19 cellular contexts compared by ENCODE assay signal in the genomic region with DNA sequence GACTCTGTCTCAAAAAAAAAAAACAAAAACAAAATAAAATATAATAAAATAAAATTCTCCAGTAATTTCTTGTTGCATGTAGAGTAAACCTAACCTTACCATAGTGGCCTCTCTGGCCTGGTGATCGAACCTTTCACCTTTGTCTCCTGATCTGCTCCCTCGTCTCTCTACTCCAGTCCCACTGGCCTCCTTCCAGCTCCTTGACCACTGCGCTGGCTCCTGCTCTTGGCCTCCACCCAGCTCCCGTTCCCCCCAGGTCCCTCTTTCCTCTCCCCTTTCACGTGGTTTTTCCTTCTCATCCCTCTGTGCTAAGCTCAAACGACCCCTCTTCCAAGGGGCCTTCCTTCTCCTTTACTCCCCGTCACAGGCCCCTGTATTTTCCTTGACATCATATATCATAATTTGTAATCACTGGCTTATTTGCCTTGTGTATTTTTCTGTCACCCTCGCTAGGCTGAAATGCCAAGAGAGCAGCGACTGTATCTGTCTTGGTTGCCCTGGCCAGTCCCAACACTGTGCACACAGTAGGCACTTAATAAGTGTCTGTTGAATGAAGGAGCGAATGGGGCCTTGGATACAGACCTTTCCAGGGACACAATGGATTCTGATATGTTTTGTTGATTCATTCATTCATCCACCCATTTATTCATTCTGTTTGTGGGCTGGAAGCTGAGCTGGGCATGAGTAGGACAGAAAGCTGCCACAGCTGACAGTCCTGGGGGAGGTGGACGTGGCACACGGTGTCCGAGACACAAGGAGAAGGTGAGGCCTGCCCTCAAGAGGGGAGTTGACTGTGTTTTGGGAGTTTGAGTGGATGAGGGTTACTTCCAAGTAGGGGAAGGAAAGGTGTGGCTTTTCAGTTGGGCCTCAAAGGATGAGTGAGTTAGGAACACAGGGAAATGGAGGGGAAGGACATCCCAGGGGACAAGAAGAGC. TPM values are rescaled to one million over a fixed set of nuclear protein-coding genes. Genes with fewer than 3 reads are reported as not detected.
DNase-seq lines count a peak whose midpoint lies in the region; ATAC-seq, FAIRE-seq and TF ChIP-seq lines count a peak whose summit lies in the region.
"Had no signal": no experiment of that assay in that cellular context is flagged by ENCODE, and none has a peak within 500 bp of the region (broad histone marks: within the 10 kb centered on the region; RNA-seq: fewer than 3 reads in every experiment).

No MANE protein-coding gene starts in this region.

- intact Hi-C loops in right cardiac atrium (cut with DNase I): no loop called here
- intact Hi-C loops in left cardiac atrium (cut with DNase I): no loop called here
- intact Hi-C loops in K562 (cut with micrococcal nuclease): no loop called here
- intact Hi-C loops in gastrocnemius medialis (cut with DNase I; ENCODE audit: low total_unique reads): no loop called here

- no peaks in the 10 kb centered on the region for H3K9me3 ChIP-seq in right cardiac atrium (ENCODE audit: control insufficient read depth, low read length)
- no peaks in the 10 kb centered on the region; the same call in none of the 2 replicates for H3K9me3 ChIP-seq in K562 (replicated peaks; ENCODE audit: control insufficient read depth, insufficient read depth, low read depth, low read length)
- H3K9me3 ChIP-seq in gastrocnemius medialis: no peaks in the 10 kb centered on the region

- H3K79me2 ChIP-seq in K562 (ENCODE audit: control insufficient read depth, insufficient read depth, low read length): no peaks in the 10 kb centered on the region

- H3K36me3 ChIP-seq in K562 (ENCODE audit: control insufficient read depth, insufficient read depth, low read length): no peaks in the 10 kb centered on the region
- H3K36me3 ChIP-seq in gastrocnemius medialis: no peaks in the 10 kb centered on the region

- H3K27me3 ChIP-seq in right cardiac atrium (ENCODE audit: control insufficient read depth, insufficient read depth) (no peaks in the 10 kb centered on the region), K562 (ENCODE audit: control insufficient read depth in 2 of 2, insufficient read depth in 2 of 2, low read length in 2 of 2) (peaks cover 0 to 13% of the 10 kb centered on the region in 2 experiments; a peak in 1 of 5 replicates), gastrocnemius medialis (no peaks in the 10 kb centered on the region)

- TF ChIP-seq POLR2A in K562 (conservative IDR thresholded peaks at IDR 0.05) (no peak), gastrocnemius medialis (IDR thresholded peaks at IDR 0.05) (no peak)

- no peak overlapping the region for H3K4me3 ChIP-seq in right cardiac atrium (ENCODE audit: low read length)
- no peak overlapping the region for H3K4me3 ChIP-seq in K562
- no peak overlapping the region for H3K4me3 ChIP-seq in gastrocnemius medialis

- H3K27ac ChIP-seq in right cardiac atrium (ENCODE audit: low read length) (no peak overlapping the region), K562 (ENCODE audit: extremely low read depth, low read depth, low read length) (no peak overlapping the region), gastrocnemius medialis (peak overlapping the region; percentile 98 to 100 (median 99))

- CTCF ChIA-PET in K562 (lab: Yijun Ruan, JAX; ENCODE audit: low intra/inter-chr PET ratio): no interaction called here

- H3K9ac ChIP-seq in K562 (ENCODE audit: insufficient read depth in 1 of 2, low read depth in 2 of 2, low read length in 2 of 2): no peak overlapping the region

- 70% methylated on average over 13 of the region's 13 CpGs for WGBS in right cardiac atrium
- WGBS in K562 (ENCODE audit: insufficient coverage, low coverage, missing lambda C conversion rate): 46% methylated on average over 13 of the region's 13 CpGs

- ATAC-seq in right cardiac atrium (no peak), left cardiac atrium (no peak), K562 (no peak), gastrocnemius medialis (no peak), HG03045 (IDR thresholded peaks at IDR 0.05; ENCODE audit: unreplicated experiment) (no peak)

- H3K4me2 ChIP-seq in K562 (ENCODE audit: insufficient read depth, low read length): no peak overlapping the region

- DNase-seq in right cardiac atrium (peak in 2 of 3 donors; percentile 15 to 55), left cardiac atrium (no peak), K562 (ENCODE audit: extremely low read depth in 1 of 4, low spot score in 3 of 4) (no peak), gastrocnemius medialis (no peak), urothelium cell line (ENCODE audit: low spot score) (no peak), NCI-H1092 treated with DMSO at 0.1 percent for 48 hours (lab: John Stamatoyannopoulos, UW) (no peak), NCI-H446 treated with DMSO at 0.1 percent for 48 hours (lab: John Stamatoyannopoulos, UW) (no peak)
- DNase-seq: Caco-2; CD8-positive, alpha-beta memory T cell; DND-41; GDM1; GOT3; H9 had no signal

- POLR2A ChIA-PET in K562 (lab: Yijun Ruan, JAX): interaction anchor here (0.6 to 1.4 kb wide), 5 partner anchors 12 to 373 kb away, joined by 3 to 5 read pairs (median 3); no protein-coding TSS in a partner anchor

- TF ChIP-seq EP300 in K562 (IDR thresholded peaks at IDR 0.05; ENCODE audit: low read length): no peak

- no peak for FAIRE-seq in K562 (lab: Jason Lieb, UNC)
- peak; percentile 40 for FAIRE-seq in urothelium cell line (lab: Jason Lieb, UNC)
- FAIRE-seq: A204.1, GM19239 had no signal

- H3K4me1 ChIP-seq in right cardiac atrium (ENCODE audit: control insufficient read depth, insufficient read depth, low read length) (peaks cover 14% of the 10 kb centered on the region), K562 (replicated peaks in 1 of 2; ENCODE audit: control insufficient read depth in 2 of 2, insufficient read depth in 2 of 2, low read length in 2 of 2) (peaks cover 4 to 16% of the 10 kb centered on the region in 2 experiments; a peak in 4 of 5 replicates), gastrocnemius medialis (peaks cover 88% of the 10 kb centered on the region in 2 donors)
- H3K4me1 ChIP-seq: Caco-2 had no signal

- H4K20me1 ChIP-seq in K562 (replicated peaks; ENCODE audit: control insufficient read depth, insufficient read depth, low read length): no peaks in the 10 kb centered on the region

- H3K9me1 ChIP-seq in K562 (ENCODE audit: control insufficient read depth, insufficient read depth, low read length): no peaks in the 10 kb centered on the region

- no TSS peak for BruUV-seq in K562 (replicated peaks; lab: Mats Ljungman, UMichigan)

- in situ Hi-C loops in K562 (cut with MboI): no loop called here
- in situ Hi-C loops in gastrocnemius medialis (cut with MboI; ENCODE audit: low sequenced_read_pairs in 4 of 4): no loop called here

- peak overlapping the region; percentile 0; the same call in 1 of the 2 replicates for H2AFZ ChIP-seq in K562 (ENCODE audit: low read depth, low read length)

- TF ChIP-seq CTCF in K562 (IDR thresholded peaks at IDR 0.05 in 2 of 3, conservative IDR thresholded peaks at IDR 0.05 in 1 of 3; ENCODE audit: insufficient read depth in 2 of 3, low read depth in 1 of 3, low read length in 3 of 3) (no peak), gastrocnemius medialis (IDR thresholded peaks at IDR 0.05 in 4 of 5, conservative IDR thresholded peaks at IDR 0.05 in 1 of 5) (no peak)

- TF ChIP-seq RAD21 in K562 (CRISPR knock-in tag; conservative IDR thresholded peaks at IDR 0.05 in 1 of 2, IDR thresholded peaks at IDR 0.05 in 1 of 2): no peak

RNA-seq across cellular contexts. Expression of a gene that starts 5.8 kb away (rescaled TPM):
- 1 to 10 TPM; 1.7 to 5.8 (median 3.0) TPM for total RNA-seq in right cardiac atrium
- polyA plus RNA-seq in right cardiac atrium: 1.6 TPM
- 1 to 10 TPM in 1 of 2 donors, under 1 TPM in 1; 0.41 to 1.0 TPM for total RNA-seq in left cardiac atrium
- total RNA-seq in K562 (2011; cell fraction: chromatin; rRNA removed; ENCODE audit: low replicate concordance): 2.2 and 9.7 TPM in 2 replicates
- total RNA-seq in K562 (2011; cell fraction: nucleolus; rRNA removed): 4.7 and 5.7 TPM in 2 replicates
- 2.8 and 3.1 TPM in 2 replicates for total RNA-seq in K562 (2011; cell fraction: nucleoplasm; rRNA removed)
- total RNA-seq in K562 (2014; rRNA removed): 1.6 and 1.8 TPM in 2 replicates
- total RNA-seq in K562 (2014; rRNA removed; fragmentation: Illumina TruSeq; extraction: Trizol): 0.73 and 1.4 TPM in 2 replicates
- 0.08 and 0.29 TPM in 2 replicates for total RNA-seq in K562 (2015; rRNA removed; fragmentation: Illumina TruSeq; extraction: Trizol)
- 1.1 and 1.4 TPM in 2 replicates for total RNA-seq in K562 (2021)
- 0.50 and 0.60 TPM in 2 replicates for polyA plus RNA-seq in K562 (2011; rRNA removed)
- 0.21 and 0.37 TPM in 2 replicates for polyA plus RNA-seq in K562 (2011; cell fraction: cytosol; rRNA removed)
- 0.91 and 1.9 TPM in 2 replicates for polyA plus RNA-seq in K562 (2011; cell fraction: nucleus; rRNA removed)
- polyA plus RNA-seq in K562 (2012): 0.78 and 3.2 TPM in 2 replicates
- polyA plus RNA-seq in K562 (2014; fragmentation: Illumina TruSeq; extraction: Trizol): 1.9 and 4.6 TPM in 2 replicates
- polyA plus RNA-seq in K562 (2014; fragmentation: Nextera tagmentation; extraction: Ambion mirVana): 1 to 10 TPM; 1.7 to 2.6 TPM
- 0.54 and 2.1 TPM in 2 replicates for polyA plus RNA-seq in K562 (2014; rRNA removed)
- 1.5 and 2.6 TPM in 2 replicates for polyA minus RNA-seq in K562 (2011; rRNA and poly(A)+ RNA removed)
- not detected in 2 replicates for polyA minus RNA-seq in K562 (2011; cell fraction: cytosol; rRNA and poly(A)+ RNA removed)
- polyA minus RNA-seq in K562 (2011; cell fraction: nucleus; rRNA and poly(A)+ RNA removed): 3.4 and 4.6 TPM in 2 replicates
- total RNA-seq in gastrocnemius medialis: 100 to 1,000 TPM in 1 of 4 donors, 10 to 100 TPM in 3; 45.3 to 107 (median 69.1) TPM
- total RNA-seq: Caco-2, HT1080 had no signal
- polyA plus RNA-seq: CD14-positive monocyte; CD8-positive, alpha-beta memory T cell had no signal

RNA-seq across cellular contexts. Expression of a gene that starts 19.6 kb away (rescaled TPM):
- under 1 TPM in 3 of 4 donors, not detected in 1; 0.11 to 0.25 (median 0.15) TPM for total RNA-seq in right cardiac atrium
- 0.45 TPM for polyA plus RNA-seq in right cardiac atrium
- under 1 TPM; 0.24 to 0.35 TPM for total RNA-seq in left cardiac atrium
- total RNA-seq in K562 (2011; cell fraction: chromatin; rRNA removed; ENCODE audit: low replicate concordance): 0.42 and 1.0 TPM in 2 replicates
- 0.26 and 0.67 TPM in 2 replicates for total RNA-seq in K562 (2011; cell fraction: nucleolus; rRNA removed)
- total RNA-seq in K562 (2011; cell fraction: nucleoplasm; rRNA removed): 0.22 TPM in 1 of 2 replicates, not detected in the other
- not detected in 2 replicates for total RNA-seq in K562 (2014; rRNA removed)
- total RNA-seq in K562 (2014; rRNA removed; fragmentation: Illumina TruSeq; extraction: Trizol): not detected in 2 replicates
- not detected in 2 replicates for total RNA-seq in K562 (2015; rRNA removed; fragmentation: Illumina TruSeq; extraction: Trizol)
- 0.04 TPM in 1 of 2 replicates, not detected in the other for total RNA-seq in K562 (2021)
- polyA plus RNA-seq in K562 (2011; rRNA removed): not detected in 2 replicates
- 0.12 TPM in 1 of 2 replicates, not detected in the other for polyA plus RNA-seq in K562 (2011; cell fraction: cytosol; rRNA removed)
- 0.18 and 0.55 TPM in 2 replicates for polyA plus RNA-seq in K562 (2011; cell fraction: nucleus; rRNA removed)
- 2.3 and 2.6 TPM in 2 replicates for polyA plus RNA-seq in K562 (2012)
- polyA plus RNA-seq in K562 (2014; fragmentation: Illumina TruSeq; extraction: Trizol): 0.10 and 0.18 TPM in 2 replicates
- polyA plus RNA-seq in K562 (2014; fragmentation: Nextera tagmentation; extraction: Ambion mirVana): under 1 TPM; 0.08 to 0.20 TPM
- polyA plus RNA-seq in K562 (2014; rRNA removed): 0.11 and 0.58 TPM in 2 replicates
- not detected in 2 replicates for polyA minus RNA-seq in K562 (2011; rRNA and poly(A)+ RNA removed)
- not detected in 2 replicates for polyA minus RNA-seq in K562 (2011; cell fraction: cytosol; rRNA and poly(A)+ RNA removed)
- 0.27 and 0.44 TPM in 2 replicates for polyA minus RNA-seq in K562 (2011; cell fraction: nucleus; rRNA and poly(A)+ RNA removed)
- under 1 TPM in 1 of 4 donors, not detected in 3; 0.13 TPM for total RNA-seq in gastrocnemius medialis
- total RNA-seq: B cell, Caco-2 had no signal

RNA-seq across cellular contexts. Expression of a gene that starts 41.9 kb away (rescaled TPM):
- total RNA-seq in right cardiac atrium: 10 to 100 TPM; 17.6 to 31.7 (median 26.3) TPM
- 50.3 TPM for polyA plus RNA-seq in right cardiac atrium
- total RNA-seq in left cardiac atrium: 10 to 100 TPM; 33.0 to 67.4 TPM
- 34.7 and 120 TPM in 2 replicates for total RNA-seq in K562 (2011; cell fraction: chromatin; rRNA removed; ENCODE audit: low replicate concordance)
- 149 and 167 TPM in 2 replicates for total RNA-seq in K562 (2011; cell fraction: nucleolus; rRNA removed)
- 100 and 105 TPM in 2 replicates for total RNA-seq in K562 (2011; cell fraction: nucleoplasm; rRNA removed)
- total RNA-seq in K562 (2014; rRNA removed): 56.9 and 85.3 TPM in 2 replicates
- total RNA-seq in K562 (2014; rRNA removed; fragmentation: Illumina TruSeq; extraction: Trizol): 28.3 and 42.2 TPM in 2 replicates
- 59.0 and 60.6 TPM in 2 replicates for total RNA-seq in K562 (2015; rRNA removed; fragmentation: Illumina TruSeq; extraction: Trizol)
- total RNA-seq in K562 (2021): 60.6 and 65.4 TPM in 2 replicates
- polyA plus RNA-seq in K562 (2011; rRNA removed): 51.0 and 64.1 TPM in 2 replicates
- polyA plus RNA-seq in K562 (2011; cell fraction: cytosol; rRNA removed): 80.3 and 166 TPM in 2 replicates
- polyA plus RNA-seq in K562 (2011; cell fraction: nucleus; rRNA removed): 42.4 and 69.3 TPM in 2 replicates
- 53.4 and 87.2 TPM in 2 replicates for polyA plus RNA-seq in K562 (2012)
- polyA plus RNA-seq in K562 (2014; fragmentation: Illumina TruSeq; extraction: Trizol): 89.4 and 91.6 TPM in 2 replicates
- polyA plus RNA-seq in K562 (2014; fragmentation: Nextera tagmentation; extraction: Ambion mirVana): 10 to 100 TPM; 37.9 to 68.1 TPM
- 70.5 and 78.0 TPM in 2 replicates for polyA plus RNA-seq in K562 (2014; rRNA removed)
- 33.3 and 54.4 TPM in 2 replicates for polyA minus RNA-seq in K562 (2011; rRNA and poly(A)+ RNA removed)
- polyA minus RNA-seq in K562 (2011; cell fraction: cytosol; rRNA and poly(A)+ RNA removed): 23.3 and 26.8 TPM in 2 replicates
- polyA minus RNA-seq in K562 (2011; cell fraction: nucleus; rRNA and poly(A)+ RNA removed): 50.1 and 59.2 TPM in 2 replicates
- total RNA-seq in gastrocnemius medialis: 10 to 100 TPM; 39.7 to 82.4 (median 56.3) TPM

RNA-seq across cellular contexts. Expression of a gene that starts 46.4 kb away (rescaled TPM):
- total RNA-seq in right cardiac atrium (1 to 10 TPM; 1.1 to 2.5 (median 2.1) TPM), left cardiac atrium (1 to 10 TPM; 4.8 to 7.5 TPM), K562 (2014; rRNA removed) (not detected in 2 replicates), K562 (2014; rRNA removed; fragmentation: Illumina TruSeq; extraction: Trizol) (0.44 TPM in 1 of 2 replicates, not detected in the other), K562 (2015; rRNA removed; fragmentation: Illumina TruSeq; extraction: Trizol) (not detected in 2 replicates), K562 (2021) (0.38 and 0.62 TPM in 2 replicates), gastrocnemius medialis (1 to 10 TPM; 2.2 to 5.1 (median 3.3) TPM)
- polyA plus RNA-seq in right cardiac atrium (2.7 TPM), K562 (2011; rRNA removed) (0.34 and 0.50 TPM in 2 replicates), K562 (2014; fragmentation: Illumina TruSeq; extraction: Trizol) (0.12 and 0.39 TPM in 2 replicates), K562 (2014; fragmentation: Nextera tagmentation; extraction: Ambion mirVana) (under 1 TPM; 0.15 to 0.18 TPM), K562 (2014; rRNA removed) (0.57 TPM in 1 of 2 replicates, not detected in the other)
- total RNA-seq in K562 (2011; cell fraction: chromatin; rRNA removed; ENCODE audit: low replicate concordance): not detected in 2 replicates
- not detected in 2 replicates for total RNA-seq in K562 (2011; cell fraction: nucleolus; rRNA removed)
- total RNA-seq in K562 (2011; cell fraction: nucleoplasm; rRNA removed): 0.59 TPM in 1 of 2 replicates, not detected in the other
- 0.36 and 0.80 TPM in 2 replicates for polyA plus RNA-seq in K562 (2011; cell fraction: cytosol; rRNA removed)
- polyA plus RNA-seq in K562 (2011; cell fraction: nucleus; rRNA removed): 0.38 and 0.46 TPM in 2 replicates
- 0.86 and 0.99 TPM in 2 replicates for polyA plus RNA-seq in K562 (2012)
- polyA minus RNA-seq in K562 (2011; rRNA and poly(A)+ RNA removed): not detected in 2 replicates
- polyA minus RNA-seq in K562 (2011; cell fraction: cytosol; rRNA and poly(A)+ RNA removed): not detected in 2 replicates
- polyA minus RNA-seq in K562 (2011; cell fraction: nucleus; rRNA and poly(A)+ RNA removed): not detected in 2 replicates
- total RNA-seq: Caco-2 had no signal

RNA-seq across cellular contexts. Expression of a gene that starts 59.9 kb away (rescaled TPM):
- total RNA-seq in right cardiac atrium (not detected), left cardiac atrium (not detected), K562 (2014; rRNA removed) (not detected in 2 replicates), K562 (2014; rRNA removed; fragmentation: Illumina TruSeq; extraction: Trizol) (not detected in 2 replicates), K562 (2015; rRNA removed; fragmentation: Illumina TruSeq; extraction: Trizol) (not detected in 2 replicates), K562 (2021) (not detected in 2 replicates), gastrocnemius medialis (not detected)
- polyA plus RNA-seq in right cardiac atrium (not detected), K562 (2011; rRNA removed) (not detected in 2 replicates), K562 (2014; fragmentation: Illumina TruSeq; extraction: Trizol) (not detected in 2 replicates), K562 (2014; fragmentation: Nextera tagmentation; extraction: Ambion mirVana) (not detected), K562 (2014; rRNA removed) (not detected in 2 replicates)
- not detected in 2 replicates for total RNA-seq in K562 (2011; cell fraction: chromatin; rRNA removed; ENCODE audit: low replicate concordance)
- total RNA-seq in K562 (2011; cell fraction: nucleolus; rRNA removed): not detected in 2 replicates
- not detected in 2 replicates for total RNA-seq in K562 (2011; cell fraction: nucleoplasm; rRNA removed)
- polyA plus RNA-seq in K562 (2011; cell fraction: cytosol; rRNA removed): not detected in 2 replicates
- not detected in 2 replicates for polyA plus RNA-seq in K562 (2011; cell fraction: nucleus; rRNA removed)
- polyA plus RNA-seq in K562 (2012): not detected in 2 replicates
- not detected in 2 replicates for polyA minus RNA-seq in K562 (2011; rRNA and poly(A)+ RNA removed)
- not detected in 2 replicates for polyA minus RNA-seq in K562 (2011; cell fraction: cytosol; rRNA and poly(A)+ RNA removed)
- not detected in 2 replicates for polyA minus RNA-seq in K562 (2011; cell fraction: nucleus; rRNA and poly(A)+ RNA removed)
- total RNA-seq: Caco-2; CD8-positive, alpha-beta memory T cell; H9; HT1080 had no signal
- polyA plus RNA-seq: CD14-positive monocyte; CD8-positive, alpha-beta memory T cell had no signal

Comparison
In these comparisons a context has a peak if more than half of its experiments do, and no peak if none do; other contexts are left out.
1. DNase-seq: peak in right cardiac atrium (2 of 3); none in left cardiac atrium (single experiment), K562 (0 of 4), gastrocnemius medialis (0 of 2), urothelium cell line (single experiment), NCI-H1092 treated with DMSO at 0.1 percent for 48 hours (single experiment) and NCI-H446 treated with DMSO at 0.1 percent for 48 hours (single experiment).
2. H3K27ac ChIP-seq: peak in gastrocnemius medialis (4 of 4); none in right cardiac atrium (single experiment) and K562 (single experiment).
3. RNA of a gene that starts 5.8 kb away (total RNA-seq): 45.3 to 107 TPM in gastrocnemius medialis; 1.7 to 5.8 TPM in right cardiac atrium, 0.08 to 9.7 TPM in K562 and 0.41 to 1.0 TPM in left cardiac atrium; every median in the first group is over 4 times any median in the second.